ENCODE assay signal across 20 cellular contexts in genomic region chr22:43118024-43118849, GRCh38. TPM values are rescaled to one million over a fixed set of nuclear protein-coding genes. Genes with fewer than 3 reads are reported as not detected.
DNase-seq lines count a peak whose midpoint lies in the region; ATAC-seq and TF ChIP-seq lines count a peak whose summit lies in the region.
"Had no signal": no experiment of that assay in that cellular context is flagged by ENCODE, and none has a peak within 500 bp of the region (broad histone marks: within the 10 kb centered on the region; RNA-seq: fewer than 3 reads in every experiment).

No MANE protein-coding gene starts in this region.

- H3K4me3 Mint-ChIP-seq in osteocyte (ENCODE audit: unreplicated experiment), result no peak overlapping the region
- H3K4me3 Mint-ChIP-seq: activated naive CD4-positive, alpha-beta T cell treated with anti-CD3 and anti-CD28 coated beads, Interleukin-2, amount 50 U/mL, for 24 hours had no signal

- intact Hi-C loops in Right ventricle myocardium inferior (cut with DNase I), result no loop called here
- intact Hi-C loops in left ventricle myocardium inferior (cut with micrococcal nuclease), result no loop called here
- intact Hi-C loops in esophagus squamous epithelium (cut with DNase I), result no loop called here

- no peaks in the 10 kb centered on the region for H3K9me3 Mint-ChIP-seq in osteocyte (ENCODE audit: unreplicated experiment)
- H3K9me3 Mint-ChIP-seq: activated naive CD4-positive, alpha-beta T cell treated with anti-CD3 and anti-CD28 coated beads, Interleukin-2, amount 50 U/mL, for 24 hours had no signal

- no peaks in the 10 kb centered on the region for H3K36me3 Mint-ChIP-seq in osteocyte (ENCODE audit: unreplicated experiment)
- H3K36me3 Mint-ChIP-seq: activated naive CD4-positive, alpha-beta T cell treated with anti-CD3 and anti-CD28 coated beads, Interleukin-2, amount 50 U/mL, for 24 hours had no signal

- H3K4me3 ChIP-seq in left ventricle myocardium inferior (no peak overlapping the region), Karpas-422 (ENCODE audit: low read length) (peak overlapping the region; percentile 23; the same call in 1 of the 2 replicates), esophagus squamous epithelium (no peak overlapping the region)
- H3K4me3 ChIP-seq: A549, lower lobe of right lung, sigmoid colon, upper lobe of right lung had no signal

- no peaks in the 10 kb centered on the region for H4K20me1 ChIP-seq in Karpas-422 (ENCODE audit: insufficient read depth, low read depth, low read length)

- no peaks in the 10 kb centered on the region for H3K9me2 ChIP-seq in Karpas-422 (replicated peaks; ENCODE audit: insufficient read depth, low read length)

- 75 to 98% methylated on average over 6 to 14 of the region's 21 CpGs for WGBS in esophagus squamous epithelium, 2 donors

- H3K27ac ChIP-seq in left ventricle myocardium inferior (replicated peaks), result no peak overlapping the region
- no peak overlapping the region for H3K27ac ChIP-seq in Karpas-422 (ENCODE audit: low read length)
- peak overlapping the region in 3 of 4 donors; percentile 18 to 77 (median 66) for H3K27ac ChIP-seq in esophagus squamous epithelium
- H3K27ac ChIP-seq: A549, brain microvascular endothelial cell, lower lobe of right lung, neutrophil, sigmoid colon, upper lobe of right lung had no signal

- H3K27me3 ChIP-seq in left ventricle myocardium inferior (ENCODE audit: low read depth) (peaks cover 18% of the 10 kb centered on the region), Karpas-422 (ENCODE audit: low read length) (no peaks in the 10 kb centered on the region), esophagus squamous epithelium (peaks cover 0 to 20% (median 0%) of the 10 kb centered on the region in 4 donors)
- H3K27me3 ChIP-seq: brain microvascular endothelial cell, neutrophil, upper lobe of right lung had no signal

- ATAC-seq in Right ventricle myocardium inferior, result peak; percentile 6
- ATAC-seq: A549, upper lobe of right lung had no signal

- no peak for TF ChIP-seq CTCF in left ventricle myocardium inferior (IDR thresholded peaks at IDR 0.05; ENCODE audit: borderline replicate concordance)
- no peak for TF ChIP-seq CTCF in esophagus squamous epithelium (IDR thresholded peaks at IDR 0.05)
- no peak for TF ChIP-seq CTCF in osteocyte (IDR thresholded peaks at IDR 0.05)

- peak overlapping the region; percentile 50 for H3K4me2 ChIP-seq in Karpas-422 (ENCODE audit: low read depth, low read length, poor library complexity, severe bottlenecking)
- H3K4me2 ChIP-seq: A549 had no signal

- peaks cover 14% of the 10 kb centered on the region for H3K4me1 Mint-ChIP-seq in osteocyte (ENCODE audit: unreplicated experiment)
- H3K4me1 Mint-ChIP-seq: activated naive CD4-positive, alpha-beta T cell treated with anti-CD3 and anti-CD28 coated beads, Interleukin-2, amount 50 U/mL, for 24 hours had no signal

- H3K4me1 ChIP-seq in left ventricle myocardium inferior (no peaks in the 10 kb centered on the region), Karpas-422 (ENCODE audit: low read length) (peaks cover 23% of the 10 kb centered on the region), esophagus squamous epithelium (peaks cover 5 to 59% (median 13%) of the 10 kb centered on the region in 3 donors)
- H3K4me1 ChIP-seq: A549, lower lobe of right lung, sigmoid colon, upper lobe of right lung had no signal

- no peak for TF ChIP-seq POLR2A in esophagus squamous epithelium (IDR thresholded peaks at IDR 0.05)

- H3K36me3 ChIP-seq in left ventricle myocardium inferior, result no peaks in the 10 kb centered on the region
- H3K36me3 ChIP-seq in Karpas-422 (ENCODE audit: insufficient read depth, low read length), result no peaks in the 10 kb centered on the region
- no peaks in the 10 kb centered on the region for H3K36me3 ChIP-seq in esophagus squamous epithelium
- H3K36me3 ChIP-seq: brain microvascular endothelial cell, lower lobe of right lung, neutrophil, sigmoid colon, upper lobe of right lung had no signal

- DNase-seq in Right ventricle myocardium inferior (ENCODE audit: missing footprints), result no peak
- DNase-seq in left ventricle myocardium inferior, result no peak
- DNase-seq in Karpas-422, result no peak
- DNase-seq in esophagus squamous epithelium (lab: John Stamatoyannopoulos, UW), result no peak
- DNase-seq in mesenteric fat pad (ENCODE audit: low spot score), result no peak
- DNase-seq in NCI-H510A (lab: John Stamatoyannopoulos, UW), result no peak
- DNase-seq in osteocyte (ENCODE audit: extremely low spot score, unreplicated experiment), result no peak
- no peak for DNase-seq in DMS53 (lab: John Stamatoyannopoulos, UW)
- DNase-seq: COR-L47; effector CD4-positive, alpha-beta T cell; GDM1; lower lobe of right lung; MM.1S; sigmoid colon; stimulated activated CD4-positive, alpha-beta T cell treated with anti-CD3 and anti-CD28 coated beads, Interleukin-4, amount 100 ng/mL, for 4 hours; upper lobe of right lung had no signal

- peak overlapping the region; percentile 36; the same call in 1 of the 2 replicates for H2AFZ ChIP-seq in Karpas-422 (ENCODE audit: low read length)

- no peaks in the 10 kb centered on the region for H3K9me3 ChIP-seq in left ventricle myocardium inferior (replicated peaks)
- H3K9me3 ChIP-seq in Karpas-422 (ENCODE audit: low read length), result no peaks in the 10 kb centered on the region
- no peaks in the 10 kb centered on the region for H3K9me3 ChIP-seq in esophagus squamous epithelium
- H3K9me3 ChIP-seq: A549, lower lobe of right lung, neutrophil, sigmoid colon, upper lobe of right lung had no signal

- H3K79me2 ChIP-seq in Karpas-422 (ENCODE audit: low read length), result no peaks in the 10 kb centered on the region

- H3K27ac Mint-ChIP-seq in osteocyte (ENCODE audit: unreplicated experiment), result no peak overlapping the region
- H3K27ac Mint-ChIP-seq: activated naive CD4-positive, alpha-beta T cell treated with anti-CD3 and anti-CD28 coated beads, Interleukin-2, amount 50 U/mL, for 24 hours had no signal

- H3K9ac ChIP-seq in Karpas-422 (ENCODE audit: low read length), result 0 out of 2 replicates have a peak overlapping the region, but pooled peaks have one; percentile 0

- peaks cover 16% of the 10 kb centered on the region for H3K27me3 Mint-ChIP-seq in osteocyte (ENCODE audit: unreplicated experiment)
- H3K27me3 Mint-ChIP-seq: activated naive CD4-positive, alpha-beta T cell treated with anti-CD3 and anti-CD28 coated beads, Interleukin-2, amount 50 U/mL, for 24 hours had no signal

RNA-seq across cellular contexts. Expression of gene BIK, which starts 7.7 kb away (rescaled TPM):
- total RNA-seq in Right ventricle myocardium inferior (0.43 TPM), left ventricle myocardium inferior (0.41 TPM), esophagus squamous epithelium (10 to 100 TPM in 3 of 4 donors, 1 to 10 TPM in 1; 6.1 to 15.6 (median 13.5) TPM), mesenteric fat pad (not detected), osteocyte (not detected in 2 replicates)
- 0.71 TPM in 1 of 2 replicates, not detected in the other for total RNA-seq in Karpas-422 (2014; rRNA removed; shearing (Covaris generic); ENCODE audit: low replicate concordance)
- total RNA-seq: sigmoid colon had no signal

RNA-seq across cellular contexts. Expression of gene MCAT, which starts 25.0 kb away (rescaled TPM):
- total RNA-seq in Right ventricle myocardium inferior, result 15.5 TPM
- 16.4 TPM for total RNA-seq in left ventricle myocardium inferior
- total RNA-seq in Karpas-422 (2014; rRNA removed; shearing (Covaris generic); ENCODE audit: low replicate concordance), result 15.0 and 29.5 TPM in 2 replicates
- total RNA-seq in esophagus squamous epithelium, result 10 to 100 TPM; 17.1 to 26.7 (median 22.1) TPM
- total RNA-seq in mesenteric fat pad, result 11.5 TPM
- 16.5 and 16.6 TPM in 2 replicates for total RNA-seq in osteocyte

RNA-seq across cellular contexts. Expression of gene TTLL1, which starts 29.0 kb away (rescaled TPM):
- total RNA-seq in Right ventricle myocardium inferior (7.3 TPM), left ventricle myocardium inferior (8.5 TPM), esophagus squamous epithelium (1 to 10 TPM; 1.8 to 7.2 (median 3.4) TPM), mesenteric fat pad (4.9 TPM), osteocyte (16.5 and 21.5 TPM in 2 replicates)
- 0.97 and 1.1 TPM in 2 replicates for total RNA-seq in Karpas-422 (2014; rRNA removed; shearing (Covaris generic); ENCODE audit: low replicate concordance)

RNA-seq across cellular contexts. Expression of gene TSPO, which starts 33.1 kb away (rescaled TPM):
- total RNA-seq in Right ventricle myocardium inferior (136 TPM), left ventricle myocardium inferior (128 TPM), esophagus squamous epithelium (1,000 to 10,000 TPM in 1 of 4 donors, 100 to 1,000 TPM in 3; 737 to 1,827 (median 875) TPM), mesenteric fat pad (305 TPM), osteocyte (70.6 and 73.3 TPM in 2 replicates)
- 0.54 and 3.8 TPM in 2 replicates for total RNA-seq in Karpas-422 (2014; rRNA removed; shearing (Covaris generic); ENCODE audit: low replicate concordance)

Comparison
In these comparisons a context has a peak if more than half of its experiments do, and no peak if none do; other contexts are left out.
1. H3K27ac ChIP-seq: peak in esophagus squamous epithelium (3 of 4); none in left ventricle myocardium inferior (single experiment) and Karpas-422 (single experiment).